ENCODE assay signal across 8 cellular contexts in the genomic region with DNA sequence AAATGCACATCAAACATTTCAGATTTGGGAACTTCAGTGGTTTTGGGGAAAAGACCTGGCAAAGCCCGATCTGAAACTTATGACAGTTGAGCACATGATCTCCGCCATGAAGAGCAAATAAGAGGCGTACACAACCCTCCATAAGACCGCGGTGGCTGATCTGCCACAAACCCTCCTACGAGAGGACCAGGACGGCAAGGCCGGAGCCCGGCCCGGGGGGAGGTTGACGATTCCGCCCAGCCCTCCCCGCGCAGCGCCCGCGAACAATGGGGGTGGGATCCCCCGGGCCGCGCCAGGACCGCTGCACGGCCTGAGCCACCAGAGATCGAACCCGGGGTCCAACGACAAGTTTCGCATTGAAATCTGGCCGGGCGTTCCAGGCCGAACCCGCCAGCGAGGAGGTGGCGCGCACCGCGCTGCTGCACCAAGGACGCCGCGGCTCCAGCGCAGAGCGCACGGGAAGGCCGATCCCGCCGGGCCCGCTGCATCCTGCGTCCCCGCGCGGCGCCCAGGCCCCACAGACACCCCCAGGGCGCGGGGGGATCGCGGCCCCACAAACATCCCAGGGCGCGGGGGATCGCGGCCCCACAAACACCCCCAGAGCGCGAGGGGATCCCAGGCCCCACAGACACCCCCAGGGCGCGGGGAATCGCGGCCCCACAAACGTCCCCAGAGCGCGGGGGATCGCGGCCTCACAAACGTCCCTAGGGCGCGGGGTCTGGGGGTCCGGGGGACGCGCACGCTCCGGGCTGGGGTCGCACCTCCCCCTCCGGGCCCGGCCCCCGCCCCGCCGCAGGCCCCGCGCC. TPM values are rescaled to one million over a fixed set of nuclear protein-coding genes. Genes with fewer than 3 reads are reported as not detected.
DNase-seq lines count a peak whose midpoint lies in the region; ATAC-seq, FAIRE-seq and TF ChIP-seq lines count a peak whose summit lies in the region.

No MANE protein-coding gene starts in this region.

- peaks cover 6% of the 10 kb centered on the region for H3K4me1 Mint-ChIP-seq in activated naive CD4-positive, alpha-beta T cell treated with anti-CD3 and anti-CD28 coated beads for 36 hours (ENCODE audit: low read depth)

- no peak overlapping the region for H3K4me3 ChIP-seq in mammary epithelial cell (replicated peaks in 1 of 3; ENCODE audit: insufficient read depth in 1 of 3, low read depth in 2 of 3, low read length in 3 of 3)
- peak overlapping the region; percentile 51 to 70 (median 60) for H3K4me3 ChIP-seq in keratinocyte (ENCODE audit: control insufficient read depth in 2 of 3, extremely low read depth in 1 of 3, insufficient read depth in 2 of 3, low read depth in 1 of 3, low read length in 3 of 3)
- peak overlapping the region; percentile 75 to 85 for H3K4me3 ChIP-seq in stomach smooth muscle (ENCODE audit: low read length in 2 of 2)
- H3K4me3 ChIP-seq in Karpas-422 (ENCODE audit: low read length), result no peak overlapping the region

- H4K20me1 ChIP-seq in mammary epithelial cell (ENCODE audit: insufficient read depth, low read length) (no peaks in the 10 kb centered on the region), keratinocyte (ENCODE audit: control insufficient read depth, extremely low read depth, insufficient read depth, low read length) (no peaks in the 10 kb centered on the region), Karpas-422 (ENCODE audit: insufficient read depth, low read depth, low read length) (no peaks in the 10 kb centered on the region)

- peak overlapping the region; percentile 12 for H3K4me3 Mint-ChIP-seq in activated naive CD4-positive, alpha-beta T cell treated with anti-CD3 and anti-CD28 coated beads for 36 hours

- H3K4me1 ChIP-seq in mammary epithelial cell (ENCODE audit: insufficient read depth, low read length) (no peaks in the 10 kb centered on the region), keratinocyte (ENCODE audit: control insufficient read depth, extremely low read depth, insufficient read depth, low read length) (peaks cover 11% of the 10 kb centered on the region), stomach smooth muscle (ENCODE audit: control insufficient read depth, insufficient read depth, low read length) (peaks cover 36% of the 10 kb centered on the region), Karpas-422 (ENCODE audit: low read length) (no peaks in the 10 kb centered on the region)

- BruUV-seq in mammary epithelial cell (replicated peaks; lab: Mats Ljungman, UMichigan), result no TSS peak

- H3K9me3 ChIP-seq in mammary epithelial cell (replicated peaks; ENCODE audit: insufficient read depth, low read length) (peaks cover 2% of the 10 kb centered on the region), keratinocyte (ENCODE audit: control insufficient read depth, low read depth, low read length) (no peaks in the 10 kb centered on the region), stomach smooth muscle (ENCODE audit: control insufficient read depth in 2 of 2, low read length in 2 of 2) (no peaks in the 10 kb centered on the region), Karpas-422 (ENCODE audit: low read length) (no peaks in the 10 kb centered on the region)

- H3K36me3 ChIP-seq in mammary epithelial cell (ENCODE audit: insufficient read depth, low read length), result no peaks in the 10 kb centered on the region
- H3K36me3 ChIP-seq in keratinocyte (ENCODE audit: control insufficient read depth in 2 of 2, extremely low read depth in 1 of 2, insufficient read depth in 2 of 2, low read length in 2 of 2), result no peaks in the 10 kb centered on the region
- no peaks in the 10 kb centered on the region for H3K36me3 ChIP-seq in stomach smooth muscle (ENCODE audit: control insufficient read depth in 2 of 2, insufficient read depth in 2 of 2, low read length in 2 of 2)
- H3K36me3 ChIP-seq in Karpas-422 (ENCODE audit: insufficient read depth, low read length), result no peaks in the 10 kb centered on the region

- in situ Hi-C loops in mammary epithelial cell (cut with MboI; ENCODE audit: low sequenced_read_pairs in 2 of 2), result no loop called here

- H3K27me3 Mint-ChIP-seq in activated naive CD4-positive, alpha-beta T cell treated with anti-CD3 and anti-CD28 coated beads for 36 hours (ENCODE audit: low read depth), result peaks cover 44% of the 10 kb centered on the region

- H3K9me2 ChIP-seq in Karpas-422 (replicated peaks; ENCODE audit: insufficient read depth, low read length), result no peaks in the 10 kb centered on the region

- no peak overlapping the region for H3K4me2 ChIP-seq in mammary epithelial cell (ENCODE audit: insufficient read depth, low read depth, low read length)
- peak overlapping the region; percentile 71 for H3K4me2 ChIP-seq in keratinocyte (ENCODE audit: control insufficient read depth, extremely low read depth, insufficient read depth, low read depth, low read length)
- no peak overlapping the region for H3K4me2 ChIP-seq in Karpas-422 (ENCODE audit: low read depth, low read length, poor library complexity, severe bottlenecking)

- DNase-seq in activated naive CD4-positive, alpha-beta T cell treated with anti-CD3 and anti-CD28 coated beads for 36 hours, result no peak
- no peak for DNase-seq in activated naive CD4-positive, alpha-beta T cell treated with anti-CD3 and anti-CD28 coated beads, Interleukin-2, amount 50 U/mL, for 16 hours
- peak; percentile 43 for DNase-seq in mammary epithelial cell
- no peak for DNase-seq in keratinocyte (ENCODE audit: low read depth, low spot score)
- no peak for DNase-seq in Karpas-422
- DNase-seq in activated naive CD4-positive, alpha-beta T cell treated with Interleukin-2 at 50 U/mL for 16 hours, result no peak

- H2AFZ ChIP-seq in mammary epithelial cell (ENCODE audit: low read depth, low read length) (no peak overlapping the region), keratinocyte (ENCODE audit: control insufficient read depth, low read length) (peak overlapping the region; percentile 33), Karpas-422 (ENCODE audit: low read length) (no peak overlapping the region)

- CTCF ChIA-PET in activated naive CD4-positive, alpha-beta T cell treated with anti-CD3 and anti-CD28 coated beads for 36 hours (lab: Charles Lee), result no interaction called here
- CTCF ChIA-PET in mammary epithelial cell (lab: Charles Lee; ENCODE audit: low non-redundant PET), result no interaction called here

- peaks cover 3% of the 10 kb centered on the region for H3K9me3 Mint-ChIP-seq in activated naive CD4-positive, alpha-beta T cell treated with anti-CD3 and anti-CD28 coated beads for 36 hours

- no peak overlapping the region for H3K27ac Mint-ChIP-seq in activated naive CD4-positive, alpha-beta T cell treated with anti-CD3 and anti-CD28 coated beads for 36 hours

- dilution Hi-C loops in mammary epithelial cell (cut with HindIII; ENCODE audit: low sequenced_read_pairs), result no loop called here
- dilution Hi-C loops in keratinocyte (cut with MboI; ENCODE audit: extremely low pct_ligation_motif_present, low sequenced_read_pairs), result no loop called here

- TF ChIP-seq CTCF in mammary epithelial cell (conservative IDR thresholded peaks at IDR 0.05 in 1 of 2, IDR thresholded peaks at IDR 0.05 in 1 of 2; ENCODE audit: extremely low read depth in 1 of 2, insufficient read depth in 1 of 2, low read depth in 1 of 2, low read length in 2 of 2) (no peak), keratinocyte (optimal IDR thresholded peaks at IDR 0.05 in 1 of 3, IDR thresholded peaks at IDR 0.05 in 1 of 3, conservative IDR thresholded peaks at IDR 0.05 in 1 of 3; ENCODE audit: extremely low read depth in 1 of 3, insufficient read depth in 2 of 3, low read length in 3 of 3) (no peak)

- no peaks in the 10 kb centered on the region for H3K9me1 ChIP-seq in keratinocyte (ENCODE audit: control insufficient read depth, extremely low read depth, insufficient read depth, low read length)

- no peak overlapping the region for H3K27ac ChIP-seq in mammary epithelial cell (ENCODE audit: insufficient read depth, low read depth, low read length)
- H3K27ac ChIP-seq in keratinocyte (ENCODE audit: control insufficient read depth, insufficient read depth, low read length), result no peak overlapping the region
- H3K27ac ChIP-seq in stomach smooth muscle (ENCODE audit: low read length), result peak overlapping the region; percentile 80
- no peak overlapping the region for H3K27ac ChIP-seq in Karpas-422 (ENCODE audit: low read length)

- no peak overlapping the region for H3K9ac ChIP-seq in mammary epithelial cell (ENCODE audit: insufficient read depth, low read length)
- H3K9ac ChIP-seq in keratinocyte (ENCODE audit: control insufficient read depth, extremely low read depth, insufficient read depth, low read length), result peak overlapping the region; percentile 47
- H3K9ac ChIP-seq in stomach smooth muscle (ENCODE audit: low read length in 2 of 2), result peak overlapping the region; percentile 80
- no peak overlapping the region for H3K9ac ChIP-seq in Karpas-422 (ENCODE audit: low read length)

- ATAC-seq in HG03460 (IDR thresholded peaks at IDR 0.05; ENCODE audit: unreplicated experiment), result no peak

- H3K27me3 ChIP-seq in mammary epithelial cell (ENCODE audit: insufficient read depth, low read length) (peaks cover 2% of the 10 kb centered on the region), keratinocyte (ENCODE audit: control insufficient read depth, extremely low read depth, insufficient read depth, low read length) (no peaks in the 10 kb centered on the region), stomach smooth muscle (ENCODE audit: control insufficient read depth in 1 of 2, insufficient read depth in 2 of 2, low read length in 2 of 2) (no peaks in the 10 kb centered on the region), Karpas-422 (ENCODE audit: low read length) (no peaks in the 10 kb centered on the region)

- intact Hi-C loops in activated naive CD4-positive, alpha-beta T cell treated with anti-CD3 and anti-CD28 coated beads for 36 hours (cut with micrococcal nuclease), result no loop called here
- intact Hi-C loops in mammary epithelial cell (cut with micrococcal nuclease), result loop anchor here (2.0 kb wide), 1 partner anchor 64 kb away; no protein-coding TSS in a partner anchor

- FAIRE-seq in keratinocyte (lab: Jason Lieb, UNC), result no peak

- 0% methylated on average over 3 of the region's 85 CpGs for WGBS in mammary epithelial cell (ENCODE audit: low coverage, missing lambda C conversion rate)

- H3K36me3 Mint-ChIP-seq in activated naive CD4-positive, alpha-beta T cell treated with anti-CD3 and anti-CD28 coated beads for 36 hours (ENCODE audit: low read depth), result no peaks in the 10 kb centered on the region

- H3K79me2 ChIP-seq in mammary epithelial cell (ENCODE audit: insufficient read depth, low read length) (no peaks in the 10 kb centered on the region), keratinocyte (ENCODE audit: control insufficient read depth, insufficient read depth, low read length) (peaks cover 5% of the 10 kb centered on the region), Karpas-422 (ENCODE audit: low read length) (no peaks in the 10 kb centered on the region)

RNA-seq across cellular contexts. Expression of gene DIP2C, which starts 0.6 kb away (rescaled TPM):
- under 1 TPM; 0.67 to 0.91 TPM for total RNA-seq in activated naive CD4-positive, alpha-beta T cell treated with anti-CD3 and anti-CD28 coated beads for 36 hours
- 1 to 10 TPM; 7.1 to 7.3 TPM for total RNA-seq in mammary epithelial cell
- polyA plus RNA-seq in mammary epithelial cell (0.10 TPM), keratinocyte (1.0 to 2.0 TPM (median 1.3 TPM) in 3 replicates)
- polyA minus RNA-seq in mammary epithelial cell (not detected), keratinocyte (3.0 to 9.9 TPM (median 5.6 TPM) in 3 replicates)
- 0.67 TPM for polyA plus RNA-seq in keratinocyte (2011; ENCODE audit: low read depth)
- 1.4 and 2.1 TPM in 2 replicates for polyA plus RNA-seq in keratinocyte (2011; cell fraction: cytosol; rRNA removed)
- polyA plus RNA-seq in keratinocyte (2011; cell fraction: nucleus; rRNA removed), result 3.9 and 4.5 TPM in 2 replicates
- 1.3 and 2.7 TPM in 2 replicates for polyA plus RNA-seq in keratinocyte (2012; ENCODE audit: low replicate concordance)
- polyA minus RNA-seq in keratinocyte (2011; cell fraction: cytosol; rRNA and poly(A)+ RNA removed), result 1.7 TPM
- polyA minus RNA-seq in keratinocyte (2011; cell fraction: nucleus; rRNA and poly(A)+ RNA removed), result 5.4 and 6.6 TPM in 2 replicates
- total RNA-seq in Karpas-422 (2014; rRNA removed; shearing (Covaris generic); ENCODE audit: low replicate concordance), result 0.11 TPM in 1 of 2 replicates, not detected in the other

Comparison
In these comparisons a context has a peak if more than half of its experiments do, and no peak if none do; other contexts are left out.
1. H3K4me3 ChIP-seq: peak in keratinocyte (3 of 3) and stomach smooth muscle (2 of 2); none in mammary epithelial cell (0 of 3) and Karpas-422 (single experiment).
2. H3K9ac ChIP-seq: peak in keratinocyte (single experiment) and stomach smooth muscle (2 of 2); none in mammary epithelial cell (single experiment) and Karpas-422 (single experiment).